Comparison of ENCODE assay signal across 8 cellular contexts in the genomic region with DNA sequence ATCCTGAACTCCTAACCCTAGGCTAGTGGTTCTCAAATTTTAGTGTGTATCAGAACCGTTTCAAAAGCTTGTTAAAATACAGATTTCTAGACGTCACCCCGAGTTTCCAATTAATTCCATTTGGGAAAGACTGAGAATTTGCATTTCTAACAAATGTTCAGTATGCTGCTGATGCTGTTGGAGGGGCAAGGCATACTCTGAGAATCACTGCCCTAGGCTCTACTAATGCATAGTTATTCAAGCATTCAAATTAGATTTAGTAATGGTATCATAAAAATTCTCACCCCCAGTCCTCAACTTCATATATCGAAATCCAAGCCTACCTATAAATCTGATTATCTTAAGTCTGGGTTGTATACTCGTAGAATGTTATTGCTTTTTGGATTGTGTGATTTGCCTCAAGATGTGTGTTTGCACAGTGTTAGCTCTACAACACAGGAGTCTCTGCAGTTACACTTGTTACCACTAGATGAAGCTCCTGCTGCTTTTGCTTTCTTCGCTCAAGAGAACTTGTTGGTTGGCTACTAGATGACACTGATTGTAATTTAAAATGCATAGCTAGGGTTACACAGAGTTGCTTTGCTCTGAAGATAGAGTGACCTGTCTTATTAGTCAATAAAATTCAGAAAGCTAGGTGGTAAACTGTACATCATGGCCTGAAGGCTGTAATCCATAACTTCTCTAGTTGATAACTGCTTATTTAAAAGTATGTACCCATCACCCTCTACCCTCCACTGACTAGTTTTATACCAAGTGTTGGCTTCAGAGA. TPM values are rescaled to one million over a fixed set of nuclear protein-coding genes. Genes with fewer than 3 reads are reported as not detected.
DNase-seq lines count a peak whose midpoint lies in the region; ATAC-seq, FAIRE-seq and TF ChIP-seq lines count a peak whose summit lies in the region.

No MANE protein-coding gene starts in this region.

- no peak for FAIRE-seq in bronchial epithelial cell (lab: Jason Lieb, UNC)

- ATAC-seq in GM21367 (IDR thresholded peaks at IDR 0.05; ENCODE audit: unreplicated experiment) (peak; percentile 68), HG03469 (IDR thresholded peaks at IDR 0.05; ENCODE audit: unreplicated experiment) (peak; percentile 77), left colon (peak; percentile 94)

- WGBS in transverse colon (ENCODE audit: low coverage in 1 of 2), 2 donors, result 40 to 48% methylated on average over 5 to 6 of the region's 6 CpGs

- H3K36me3 ChIP-seq in NT2/D1 (ENCODE audit: insufficient read depth, insufficient read length, low read length) (no peaks in the 10 kb centered on the region), bronchial epithelial cell (ENCODE audit: control insufficient read depth, insufficient read depth, low read length) (no peaks in the 10 kb centered on the region), transverse colon (no peaks in the 10 kb centered on the region)

- no peak overlapping the region for H3K27ac ChIP-seq in transverse colon

- TF ChIP-seq POLR2A in transverse colon (IDR thresholded peaks at IDR 0.05), result no peak

- no peak overlapping the region for H3K9ac ChIP-seq in NT2/D1 (ENCODE audit: insufficient read length, low read depth)

- TF ChIP-seq EP300 in transverse colon (IDR thresholded peaks at IDR 0.05; ENCODE audit: low read depth), result no peak

- intact Hi-C loops in left colon (cut with DNase I, micrococcal nuclease), result loop anchor here in 1 of 2 donors (5.0 to 10.0 kb wide), 2 partner anchors 136 to 294 kb away; no protein-coding TSS in a partner anchor
- intact Hi-C loops in transverse colon (cut with DNase I; ENCODE audit: low total_unique reads), result loop anchor here (5.0 kb wide), 1 partner anchor 294 kb away; no protein-coding TSS in a partner anchor

- no peaks in the 10 kb centered on the region for H3K27me3 ChIP-seq in NT2/D1 (ENCODE audit: insufficient read depth, insufficient read length)
- H3K27me3 ChIP-seq in bronchial epithelial cell (ENCODE audit: control insufficient read depth, insufficient read depth, low read length), result no peaks in the 10 kb centered on the region
- H3K27me3 ChIP-seq in transverse colon, result no peaks in the 10 kb centered on the region

- H3K9me3 ChIP-seq in NT2/D1 (ENCODE audit: insufficient read depth, low read length) (no peaks in the 10 kb centered on the region), transverse colon (no peaks in the 10 kb centered on the region)

- H3K4me3 ChIP-seq in NT2/D1 (ENCODE audit: insufficient read length, low read depth) (no peak overlapping the region), bronchial epithelial cell (ENCODE audit: low read depth, low read length) (no peak overlapping the region), transverse colon (no peak overlapping the region)

- in situ Hi-C loops in transverse colon (cut with MboI; ENCODE audit: low pct_ligation_motif_present in 1 of 4, low pct_unique_long_range_greater_than_20kb in 1 of 4, low sequenced_read_pairs in 3 of 4), result loop anchor here in 2 of 4 donors (25.0 kb wide), 1 partner anchor 294 kb away; no protein-coding TSS in a partner anchor

- H3K4me1 ChIP-seq in NT2/D1 (ENCODE audit: insufficient read depth, insufficient read length) (peaks cover 3% of the 10 kb centered on the region), transverse colon (peaks cover 0 to 8% (median 4%) of the 10 kb centered on the region in 4 donors)

- peak; percentile 94 for TF ChIP-seq CTCF in bronchial epithelial cell (IDR thresholded peaks at IDR 0.05; ENCODE audit: insufficient read depth, low read length, severe bottlenecking)
- peak; percentile 86 to 92 (median 88) for TF ChIP-seq CTCF in transverse colon (IDR thresholded peaks at IDR 0.05)

- DNase-seq in NCI-H524 (lab: John Stamatoyannopoulos, UW), result peak; percentile 10 to 41
- DNase-seq in NCI-H524 treated with DMSO at 0.1 percent for 48 hours (lab: John Stamatoyannopoulos, UW), result no peak
- peak; percentile 8 for DNase-seq in NT2/D1 (ENCODE audit: low read depth, low spot score)
- peak; percentile 75 for DNase-seq in bronchial epithelial cell (ENCODE audit: low read depth)
- no peak for DNase-seq in left colon
- DNase-seq in transverse colon, result no peak

RNA-seq across cellular contexts. Expression of gene ERAP2, which starts 7.5 kb away (rescaled TPM):
- 10.9 and 26.6 TPM in 2 replicates for total RNA-seq in bronchial epithelial cell
- total RNA-seq in left colon, result 10 to 100 TPM; 21.2 to 35.3 TPM
- total RNA-seq in transverse colon, result 10 to 100 TPM in 3 of 4 donors, 1 to 10 TPM in 1; 7.1 to 39.1 (median 33.1) TPM

Comparison
In these comparisons a context has a peak if more than half of its experiments do, and no peak if none do; other contexts are left out.
1. DNase-seq: peak in NCI-H524 (2 of 2), NT2/D1 (single experiment) and bronchial epithelial cell (single experiment); none in NCI-H524 treated with DMSO at 0.1 percent for 48 hours (single experiment), left colon (0 of 2) and transverse colon (single experiment).
2. Peak in every context shown above with its lines, with median percentiles within 50 percentile points of each other: ATAC-seq.